In genomic region chr7:115747174-115747573, GRCh38 we compare ENCODE assay signal across 18 cellular contexts.
DNase-seq lines count a peak whose midpoint lies in the region; ATAC-seq and TF ChIP-seq lines count a peak whose summit lies in the region.
"Had no signal": no experiment of that assay in that cellular context is flagged by ENCODE, and none has a peak within 500 bp of the region (broad histone marks: within the 10 kb centered on the region; RNA-seq: fewer than 3 reads in every experiment).

No MANE protein-coding gene starts in this region.

- H3K4me3 Mint-ChIP-seq in Calu3 (ENCODE audit: low read depth, unreplicated experiment): no peak overlapping the region
- no peak overlapping the region for H3K4me3 Mint-ChIP-seq in T-helper 2 cell treated with Interferon-gamma antibody and Interleukin-4, amounts not matched to agents 5 μg/mL and 100 μg/mL, for 36 hours
- H3K4me3 Mint-ChIP-seq: memory B cell had no signal

- DNase-seq in Calu3 (peak; percentile 6), RPMI8226 (peak; percentile 93), left kidney (ENCODE audit: low read depth, low spot score) (peak; percentile 13), HT-29 (ENCODE audit: low spot score) (no peak), hypothalamus (lab: John Stamatoyannopoulos, UW) (no peak)
- DNase-seq in T-helper 2 cell treated with Interferon-gamma antibody and Interleukin-4, amounts not matched to agents 5 μg/mL and 100 μg/mL, for 36 hours (ENCODE audit: low spot score): no peak
- DNase-seq: activated T-cell treated with anti-CD3 and anti-CD28 coated beads, Interleukin-2, amount 50 U/mL, for 1 hour; amniotic stem cell; cortex of kidney; NCI-H1105; ovary; PC-3; SW 1271; transverse colon had no signal

- intact Hi-C loops in Calu3 (cut with micrococcal nuclease; ENCODE audit: unreplicated experiment): loop anchor here (5.0 to 10.0 kb wide), 3 partner anchors 360 to 515 kb away; no protein-coding TSS in a partner anchor

- peak; percentile 47 for ATAC-seq in HG02588 (IDR thresholded peaks at IDR 0.05; ENCODE audit: unreplicated experiment)
- ATAC-seq in HG03135 (IDR thresholded peaks at IDR 0.05; ENCODE audit: unreplicated experiment): no peak
- ATAC-seq: activated CD4-positive, CD25-positive, alpha-beta regulatory T cell treated with anti-CD3 and anti-CD28 coated beads, Interleukin-2, amount 50 U/mL, for 24 hours; PC-3 had no signal

- no peak for TF ChIP-seq CTCF in Calu3 (IDR thresholded peaks at IDR 0.05; ENCODE audit: unreplicated experiment)

- H3K36me3 Mint-ChIP-seq in Calu3 (ENCODE audit: insufficient read depth, unreplicated experiment): no peaks in the 10 kb centered on the region
- no peaks in the 10 kb centered on the region for H3K36me3 Mint-ChIP-seq in T-helper 2 cell treated with Interferon-gamma antibody and Interleukin-4, amounts not matched to agents 5 μg/mL and 100 μg/mL, for 36 hours (ENCODE audit: low read depth)
- H3K36me3 Mint-ChIP-seq: memory B cell had no signal

- no peaks in the 10 kb centered on the region for H3K9me3 Mint-ChIP-seq in Calu3 (ENCODE audit: low read depth, unreplicated experiment)
- no peaks in the 10 kb centered on the region for H3K9me3 Mint-ChIP-seq in T-helper 2 cell treated with Interferon-gamma antibody and Interleukin-4, amounts not matched to agents 5 μg/mL and 100 μg/mL, for 36 hours
- H3K9me3 Mint-ChIP-seq: memory B cell had no signal

- no peaks in the 10 kb centered on the region for H3K4me1 Mint-ChIP-seq in Calu3 (ENCODE audit: low read depth, unreplicated experiment)
- H3K4me1 Mint-ChIP-seq in T-helper 2 cell treated with Interferon-gamma antibody and Interleukin-4, amounts not matched to agents 5 μg/mL and 100 μg/mL, for 36 hours (ENCODE audit: low read depth): no peaks in the 10 kb centered on the region
- H3K4me1 Mint-ChIP-seq: memory B cell had no signal

- H3K27me3 Mint-ChIP-seq in Calu3 (ENCODE audit: unreplicated experiment): no peaks in the 10 kb centered on the region
- no peaks in the 10 kb centered on the region for H3K27me3 Mint-ChIP-seq in T-helper 2 cell treated with Interferon-gamma antibody and Interleukin-4, amounts not matched to agents 5 μg/mL and 100 μg/mL, for 36 hours (ENCODE audit: low read depth)

- no peak overlapping the region for H3K27ac Mint-ChIP-seq in Calu3 (ENCODE audit: unreplicated experiment)
- no peak overlapping the region for H3K27ac Mint-ChIP-seq in T-helper 2 cell treated with Interferon-gamma antibody and Interleukin-4, amounts not matched to agents 5 μg/mL and 100 μg/mL, for 36 hours
- H3K27ac Mint-ChIP-seq: memory B cell had no signal

- no TSS peak for BruUV-seq in Calu3 (replicated peaks; lab: Mats Ljungman, UMichigan)

- CTCF ChIA-PET in Calu3 (lab: Charles Lee): interaction anchor here (0.9 to 1.0 kb wide), 2 partner anchors 104 to 882 kb away, joined by 3 to 4 read pairs; no protein-coding TSS in a partner anchor

Comparison
In these comparisons a context has a peak if more than half of its experiments do, and no peak if none do; other contexts are left out.
1. DNase-seq: peak in Calu3 (single experiment), RPMI8226 (single experiment) and left kidney (single experiment); none in HT-29 (single experiment), T-helper 2 cell treated with Interferon-gamma antibody and Interleukin-4, amounts not matched to agents 5 μg/mL and 100 μg/mL, for 36 hours (single experiment) and hypothalamus (0 of 51).